In the genomic region with DNA sequence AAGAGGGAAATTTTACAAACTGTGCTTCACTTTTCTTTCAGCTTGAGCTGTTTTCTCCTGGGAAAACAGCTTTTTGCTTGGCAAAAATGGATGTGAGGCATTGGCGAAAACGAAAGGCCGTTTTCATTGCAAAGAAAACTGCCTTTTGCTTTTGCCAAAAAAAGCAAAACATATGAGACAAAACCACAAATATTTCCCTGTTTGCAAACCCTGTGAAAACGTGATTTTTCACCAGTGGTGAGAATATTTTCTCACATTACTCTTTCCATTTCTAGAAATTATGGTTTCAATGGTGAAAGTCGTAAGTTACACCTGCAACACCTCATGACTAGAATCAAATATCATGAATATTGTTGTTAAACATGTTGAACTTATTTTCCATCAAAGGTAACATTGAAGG, we compare ENCODE assay signal across 25 cellular contexts.
DNase-seq lines count a peak whose midpoint lies in the region; ATAC-seq and TF ChIP-seq lines count a peak whose summit lies in the region.
"Had no signal": no experiment of that assay in that cellular context is flagged by ENCODE, and none has a peak within 500 bp of the region (broad histone marks: within the 10 kb centered on the region; RNA-seq: fewer than 3 reads in every experiment).

No MANE protein-coding gene starts in this region.

- TF ChIP-seq CTCF in fibroblast of pulmonary artery (IDR thresholded peaks at IDR 0.05; ENCODE audit: low read length, missing control alignments), result no peak

- no peak overlapping the region for H3K4me3 ChIP-seq in fibroblast of pulmonary artery (replicated peaks; ENCODE audit: low read depth, low read length)
- H3K4me3 ChIP-seq: gastroesophageal sphincter, neural progenitor cell had no signal

- DNase-seq in astrocyte of the hippocampus (ENCODE audit: low read depth, low spot score) (peak; percentile 64), fibroblast of pulmonary artery (ENCODE audit: low read depth) (peak; percentile 18), smooth muscle cell of the brain vasculature (ENCODE audit: low read depth, low spot score) (peak; percentile 50), HCEC 1CT (no peak), RPMI8226 (no peak), NCI-H2171 treated with DMSO at 0.1 percent for 48 hours (lab: John Stamatoyannopoulos, UW) (no peak)
- DNase-seq: activated B cell treated with CpG ODN at 0.5 μM for 24 hours; activated CD4-positive, alpha-beta T cell treated with anti-CD3 and anti-CD28 coated beads, Interleukin-2, amount 50 U/mL, for 4 hours; activated naive CD4-positive, alpha-beta T cell treated with anti-CD3 and anti-CD28 coated beads, Interleukin-2, amount 50 U/mL, for 16 hours; BE2C; cerebellar nuclear complex; DMS79 treated with DMSO at 0.1 percent for 48 hours; islet precursor cell; NCI-H1092 treated with DMSO at 0.1 percent for 48 hours; NCI-H2029; SIG-M5; stimulated activated CD8-positive, alpha-beta memory T cell treated with anti-CD3 and anti-CD28 coated beads, Interleukin-4, amount 100 ng/mL, for 48 hours; trophoblast cell had no signal

- ATAC-seq in GM18867 (IDR thresholded peaks at IDR 0.05; ENCODE audit: unreplicated experiment), result peak; percentile 66
- no peak for ATAC-seq in esophagus mucosa
- ATAC-seq: gastroesophageal sphincter, HCT116, HepG2, sciatic nerve had no signal

Comparison
In these comparisons a context has a peak if more than half of its experiments do, and no peak if none do; other contexts are left out.
1. DNase-seq: peak in astrocyte of the hippocampus (single experiment), fibroblast of pulmonary artery (single experiment) and smooth muscle cell of the brain vasculature (single experiment); none in HCEC 1CT (single experiment), RPMI8226 (single experiment) and NCI-H2171 treated with DMSO at 0.1 percent for 48 hours (single experiment).